Comparison of ENCODE assay signal across 17 cellular contexts in genomic region chr22:25824828-25825474, GRCh38.
DNase-seq lines count a peak whose midpoint lies in the region; ATAC-seq, FAIRE-seq and TF ChIP-seq lines count a peak whose summit lies in the region.
"Had no signal": no experiment of that assay in that cellular context is flagged by ENCODE, and none has a peak within 500 bp of the region (broad histone marks: within the 10 kb centered on the region; RNA-seq: fewer than 3 reads in every experiment).

No MANE protein-coding gene starts in this region.

- no peaks in the 10 kb centered on the region for H3K9me1 ChIP-seq in K562 (ENCODE audit: control insufficient read depth, insufficient read depth, low read length)

- H3K27me3 Mint-ChIP-seq in activated T-cell treated with anti-CD3 and anti-CD28 coated beads, Interleukin-2, amount 50 U/mL, for 4 hours (ENCODE audit: low read depth), result peaks cover 11% of the 10 kb centered on the region

- H3K27me3 ChIP-seq in HepG2 (ENCODE audit: control insufficient read depth in 1 of 2, insufficient read depth in 2 of 2, low read length in 2 of 2) (peaks cover 0 to 12% of the 10 kb centered on the region in 2 experiments; a peak in 2 of 5 replicates), right lobe of liver (no peaks in the 10 kb centered on the region), K562 (ENCODE audit: control insufficient read depth in 2 of 2, insufficient read depth in 2 of 2, low read length in 2 of 2) (no peaks in the 10 kb centered on the region), testis (no peaks in the 10 kb centered on the region)

- no peaks in the 10 kb centered on the region for H3K79me2 ChIP-seq in HepG2 (ENCODE audit: insufficient read depth, low read length)
- H3K79me2 ChIP-seq in K562 (ENCODE audit: control insufficient read depth, insufficient read depth, low read length), result no peaks in the 10 kb centered on the region

- no peak overlapping the region for H3K4me3 ChIP-seq in HepG2 (replicated peaks in 1 of 3; ENCODE audit: insufficient read depth in 1 of 3, low read depth in 2 of 3, low read length in 3 of 3)
- no peak overlapping the region for H3K4me3 ChIP-seq in right lobe of liver
- no peak overlapping the region for H3K4me3 ChIP-seq in K562
- no peak overlapping the region for H3K4me3 ChIP-seq in testis

- ATAC-seq in HepG2 (no peak), right lobe of liver (no peak), K562 (no peak)
- ATAC-seq in activated T-cell treated with anti-CD3 and anti-CD28 coated beads, Interleukin-2, amount 50 U/mL, for 4 hours, result no peak
- ATAC-seq: T-cell had no signal

- no peaks in the 10 kb centered on the region for H3K36me3 Mint-ChIP-seq in activated T-cell treated with anti-CD3 and anti-CD28 coated beads, Interleukin-2, amount 50 U/mL, for 4 hours (ENCODE audit: insufficient read depth)
- H3K36me3 Mint-ChIP-seq: T-cell had no signal

- H3K4me1 Mint-ChIP-seq in activated T-cell treated with anti-CD3 and anti-CD28 coated beads, Interleukin-2, amount 50 U/mL, for 4 hours (ENCODE audit: low read depth), result no peaks in the 10 kb centered on the region
- H3K4me1 Mint-ChIP-seq: T-cell had no signal

- intact Hi-C loops in HepG2 (cut with micrococcal nuclease; ENCODE audit: unreplicated experiment), result no loop called here
- intact Hi-C loops in right lobe of liver (cut with DNase I), result no loop called here
- intact Hi-C loops in K562 (cut with micrococcal nuclease), result no loop called here
- intact Hi-C loops in testis (cut with DNase I; ENCODE audit: low total_unique reads), result no loop called here

- no peak for FAIRE-seq in HepG2 (lab: Jason Lieb, UNC)
- no peak for FAIRE-seq in K562 (lab: Jason Lieb, UNC)
- FAIRE-seq: HTR-8/SVneo had no signal

- WGBS in HepG2 (ENCODE audit: low lambda C conversion rate), result 16% methylated on average over 7 of the region's 8 CpGs
- WGBS in right lobe of liver (ENCODE audit: insufficient coverage, low coverage, low lambda C conversion rate, missing lambda C conversion rate), result 50% methylated on average over 8 of the region's 8 CpGs
- WGBS in K562 (ENCODE audit: insufficient coverage, low coverage, missing lambda C conversion rate), result 80% methylated on average over 8 of the region's 8 CpGs
- WGBS in testis, 2 donors, result 61 to 70% methylated on average over 8 of the region's 8 CpGs

- H3K9me3 Mint-ChIP-seq in activated T-cell treated with anti-CD3 and anti-CD28 coated beads, Interleukin-2, amount 50 U/mL, for 4 hours, result peaks cover 11% of the 10 kb centered on the region

- H3K9me3 ChIP-seq in HepG2 (ENCODE audit: low read length) (peaks cover under 1% of the 10 kb centered on the region; the same call in 1 of the 2 replicates), right lobe of liver (no peaks in the 10 kb centered on the region), K562 (replicated peaks; ENCODE audit: control insufficient read depth, insufficient read depth, low read depth, low read length) (0 out of 2 replicates have a peak, but pooled peaks cover 2% of the 10 kb centered on the region), testis (no peaks in the 10 kb centered on the region)

- no peak for DNase-seq in HepG2 (ENCODE audit: low spot score)
- DNase-seq in right lobe of liver, result no peak
- DNase-seq in K562 (ENCODE audit: extremely low read depth in 1 of 4, low spot score in 3 of 4), result no peak
- peak; percentile 51 for DNase-seq in mesenteric fat pad (ENCODE audit: low spot score)
- DNase-seq in testis, result no peak
- no peak for DNase-seq in DMS114 treated with DMSO at 0.1 percent for 48 hours (lab: John Stamatoyannopoulos, UW; ENCODE audit: unreplicated experiment)
- DNase-seq in activated T-cell treated with anti-CD3 and anti-CD28 coated beads, Interleukin-2, amount 50 U/mL, for 4 hours, result no peak
- DNase-seq: ACHN, AML-193, COR-L47, DMS53, HCEC 1CT, NCI-H2081 treated with DMSO at 0.1 percent for 48 hours, NCI-H526 treated with DMSO at 0.1 percent for 48 hours, T-cell had no signal

- H3K9ac ChIP-seq in HepG2 (ENCODE audit: insufficient read depth, low read depth, low read length) (no peak overlapping the region), K562 (ENCODE audit: insufficient read depth in 1 of 2, low read depth in 2 of 2, low read length in 2 of 2) (no peak overlapping the region)

- CTCF ChIA-PET in HepG2 (lab: Yijun Ruan, JAX; ENCODE audit: low intra/inter-chr PET ratio, low total read pairs) (no interaction called here), K562 (lab: Yijun Ruan, JAX; ENCODE audit: low intra/inter-chr PET ratio) (no interaction called here)

- BruUV-seq in HepG2 (replicated peaks; lab: Mats Ljungman, UMichigan) (no TSS peak), K562 (replicated peaks; lab: Mats Ljungman, UMichigan) (no TSS peak)

- no peaks in the 10 kb centered on the region for H3K4me1 ChIP-seq in HepG2 (ENCODE audit: insufficient read depth, low read length)
- no peaks in the 10 kb centered on the region for H3K4me1 ChIP-seq in right lobe of liver
- H3K4me1 ChIP-seq in K562 (replicated peaks in 1 of 2; ENCODE audit: control insufficient read depth in 2 of 2, insufficient read depth in 2 of 2, low read length in 2 of 2), result no peaks in the 10 kb centered on the region
- no peaks in the 10 kb centered on the region for H3K4me1 ChIP-seq in testis

- H3K4me3 Mint-ChIP-seq in activated T-cell treated with anti-CD3 and anti-CD28 coated beads, Interleukin-2, amount 50 U/mL, for 4 hours, result no peak overlapping the region
- H3K4me3 Mint-ChIP-seq: T-cell had no signal

- TF ChIP-seq POLR2A in HepG2 (IDR thresholded peaks at IDR 0.05; ENCODE audit: insufficient read depth in 1 of 2, low read depth in 2 of 2, low read length in 2 of 2) (no peak), right lobe of liver (IDR thresholded peaks at IDR 0.05) (no peak), K562 (conservative IDR thresholded peaks at IDR 0.05) (no peak), testis (IDR thresholded peaks at IDR 0.05) (no peak)

- H2AFZ ChIP-seq in HepG2 (ENCODE audit: low read length) (no peak overlapping the region), K562 (ENCODE audit: low read depth, low read length) (no peak overlapping the region)

- in situ Hi-C loops in HepG2 (cut with HindIII; ENCODE audit: extremely low pct_ligation_motif_present, low pct_unique_long_range_greater_than_20kb) (no loop called here), K562 (cut with MboI) (no loop called here)

- H4K20me1 ChIP-seq in HepG2 (ENCODE audit: insufficient read depth, low read length) (no peaks in the 10 kb centered on the region), K562 (replicated peaks; ENCODE audit: control insufficient read depth, insufficient read depth, low read length) (no peaks in the 10 kb centered on the region)

- no peak for TF ChIP-seq CTCF in HepG2 (CRISPR knock-in tag; IDR thresholded peaks at IDR 0.05)
- no peak for TF ChIP-seq CTCF in right lobe of liver (IDR thresholded peaks at IDR 0.05)
- TF ChIP-seq CTCF in K562 (IDR thresholded peaks at IDR 0.05 in 2 of 3, conservative IDR thresholded peaks at IDR 0.05 in 1 of 3; ENCODE audit: insufficient read depth in 2 of 3, low read depth in 1 of 3, low read length in 3 of 3), result no peak
- no peak for TF ChIP-seq CTCF in testis (IDR thresholded peaks at IDR 0.05)

- TF ChIP-seq RAD21 in HepG2 (CRISPR knock-in tag; IDR thresholded peaks at IDR 0.05) (no peak), K562 (CRISPR knock-in tag; conservative IDR thresholded peaks at IDR 0.05 in 1 of 2, IDR thresholded peaks at IDR 0.05 in 1 of 2) (no peak)

- H3K4me2 ChIP-seq in HepG2 (ENCODE audit: low read depth, low read length) (no peak overlapping the region), K562 (ENCODE audit: insufficient read depth, low read length) (no peak overlapping the region)

- H3K36me3 ChIP-seq in HepG2 (replicated peaks in 1 of 2; ENCODE audit: control insufficient read depth in 1 of 2, insufficient read depth in 2 of 2, low read length in 2 of 2) (no peaks in the 10 kb centered on the region), right lobe of liver (no peaks in the 10 kb centered on the region), K562 (ENCODE audit: control insufficient read depth, insufficient read depth, low read length) (peaks cover 41% of the 10 kb centered on the region; the same call in 2 of the 3 replicates), testis (ENCODE audit: low read depth, missing control alignments) (no peaks in the 10 kb centered on the region)

- POLR2A ChIA-PET in HepG2 (lab: Yijun Ruan, JAX) (no interaction called here), K562 (lab: Yijun Ruan, JAX) (no interaction called here)

- no peak overlapping the region for H3K27ac ChIP-seq in HepG2 (ENCODE audit: extremely low read length, insufficient read depth, low read length)
- H3K27ac ChIP-seq in right lobe of liver, result no peak overlapping the region
- no peak overlapping the region for H3K27ac ChIP-seq in K562 (ENCODE audit: extremely low read depth, low read depth, low read length)
- H3K27ac ChIP-seq in testis, result no peak overlapping the region
- H3K27ac ChIP-seq: HL-60 had no signal

- no peak for TF ChIP-seq EP300 in HepG2 (IDR thresholded peaks at IDR 0.05; ENCODE audit: low read depth in 2 of 2, low read length in 2 of 2)
- no peak for TF ChIP-seq EP300 in HepG2 (CRISPR knock-in tag; IDR thresholded peaks at IDR 0.05; ENCODE audit: borderline replicate concordance)
- no peak for TF ChIP-seq EP300 in K562 (IDR thresholded peaks at IDR 0.05; ENCODE audit: low read length)

TF ChIP-seq in HepG2, 621 proteins besides CTCF, POLR2A, EP300 and RAD21 (continues in another document):
- peak; percentile 82 for TF ChIP-seq MNT (IDR thresholded peaks at IDR 0.05)

TF ChIP-seq in K562, 482 proteins besides CTCF, POLR2A, EP300 and RAD21:
- TF ChIP-seq ZNF197 (CRISPR knock-in tag; IDR thresholded peaks at IDR 0.05; ENCODE audit: low read depth) (no peak), RFX1 (IDR thresholded peaks at IDR 0.05) (peak; percentile 65)

Comparison
In these comparisons a context has a peak if more than half of its experiments do, and no peak if none do; other contexts are left out.
1. Of the 241 proteins assayed by ChIP-seq in both HepG2 and K562: peak only in HepG2: MNT; only in K562: RFX1; in both: none; in neither: 239.